25 cellular contexts compared by ENCODE assay signal in the genomic region with DNA sequence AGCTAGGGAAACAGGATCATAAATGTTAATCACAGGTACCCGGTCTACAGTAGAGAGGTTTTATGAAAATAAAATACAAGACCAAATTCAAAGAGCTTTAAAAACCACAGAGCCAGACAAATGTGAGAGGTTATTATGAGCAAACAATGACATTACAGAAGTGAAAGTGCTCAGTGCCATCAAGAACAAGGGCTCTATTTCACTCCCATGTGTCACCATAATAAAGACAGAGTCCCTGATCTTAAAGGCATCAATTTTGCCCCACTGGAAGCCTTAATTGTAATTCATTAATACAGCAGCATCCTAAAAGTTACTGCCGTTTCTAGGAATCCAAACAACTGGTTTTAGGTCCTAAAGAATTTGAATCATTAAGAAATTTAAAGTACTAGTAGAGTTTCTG. TPM values are rescaled to one million over a fixed set of nuclear protein-coding genes. Genes with fewer than 3 reads are reported as not detected.
DNase-seq lines count a peak whose midpoint lies in the region; ATAC-seq, FAIRE-seq and TF ChIP-seq lines count a peak whose summit lies in the region.
"Had no signal": no experiment of that assay in that cellular context is flagged by ENCODE, and none has a peak within 500 bp of the region (broad histone marks: within the 10 kb centered on the region; RNA-seq: fewer than 3 reads in every experiment).

No MANE protein-coding gene starts in this region.

- POLR2A ChIA-PET in activated CD8-positive, alpha-beta T cell treated with anti-CD3 and anti-CD28 coated beads for 36 hours (lab: Charles Lee) = no interaction called here
- POLR2A ChIA-PET in activated CD8-positive, alpha-beta T cell treated with anti-CD3 and anti-CD28 coated beads, Interleukin-2, amount 10 ng/mL, durations not matched to agents 7 days and 5 days (lab: Charles Lee) = no interaction called here
- POLR2A ChIA-PET in endothelial cell of umbilical vein (lab: Charles Lee) = no interaction called here

- FAIRE-seq in endothelial cell of umbilical vein (lab: Jason Lieb, UNC) (peak; percentile 15), H54 (lab: Jason Lieb, UNC) (no peak)
- FAIRE-seq: A204.1, D721Med had no signal

- dilution Hi-C loops in endothelial cell of umbilical vein (cut with MboI; ENCODE audit: extremely low pct_ligation_motif_present, low sequenced_read_pairs) = no loop called here

- TF ChIP-seq POLR2A in endothelial cell of umbilical vein (IDR thresholded peaks at IDR 0.05; ENCODE audit: low read depth, low read length) (no peak), thyroid gland (IDR thresholded peaks at IDR 0.05) (no peak), H54 (IDR thresholded peaks at IDR 0.05; ENCODE audit: low read depth, low read length) (no peak)

- peaks cover 3% of the 10 kb centered on the region for H3K4me1 Mint-ChIP-seq in activated CD8-positive, alpha-beta T cell treated with anti-CD3 and anti-CD28 coated beads for 36 hours (ENCODE audit: low read depth)
- peaks cover 4% of the 10 kb centered on the region for H3K4me1 Mint-ChIP-seq in activated CD8-positive, alpha-beta T cell treated with anti-CD3 and anti-CD28 coated beads, Interleukin-2, amount 10 ng/mL, durations not matched to agents 7 days and 5 days (ENCODE audit: low read depth)

- H3K4me1 ChIP-seq in endothelial cell of umbilical vein (ENCODE audit: control insufficient read depth, extremely low read depth, insufficient read depth, low read length) = peaks cover 23% of the 10 kb centered on the region
- H3K4me1 ChIP-seq in thyroid gland = peaks cover 50 to 53% of the 10 kb centered on the region in 2 donors
- H3K4me1 ChIP-seq: foreskin keratinocyte had no signal

- H3K4me2 ChIP-seq in endothelial cell of umbilical vein (ENCODE audit: insufficient read depth, low read length) = no peak overlapping the region
- H3K4me2 ChIP-seq: SK-N-SH had no signal

- H3K27ac ChIP-seq in endothelial cell of umbilical vein (ENCODE audit: insufficient read depth, low read depth, low read length) = no peak overlapping the region
- H3K27ac ChIP-seq in thyroid gland = peak overlapping the region in 2 of 3 donors; percentile 88 to 94
- H3K27ac ChIP-seq: BLaER1 treated with 17β-estradiol and CSF1 and Interleukin-3, amounts not matched to agents 10 nM and 100 nM; brain microvascular endothelial cell; foreskin keratinocyte; ovary had no signal

- no peaks in the 10 kb centered on the region for H3K79me2 ChIP-seq in endothelial cell of umbilical vein (ENCODE audit: control insufficient read depth, insufficient read depth, low read length)

- no peak for DNase-seq in activated CD8-positive, alpha-beta T cell treated with anti-CD3 and anti-CD28 coated beads for 36 hours
- DNase-seq in activated CD8-positive, alpha-beta T cell treated with anti-CD3 and anti-CD28 coated beads, Interleukin-2, amount 10 ng/mL, durations not matched to agents 7 days and 5 days = no peak
- DNase-seq in NOMO-1 (lab: John Stamatoyannopoulos, UW; ENCODE audit: unreplicated experiment in 2 of 2) = peak; percentile 46 to 86
- DNase-seq in endothelial cell of umbilical vein (ENCODE audit: low read depth, low spot score) = no peak
- DNase-seq in thyroid gland = no peak
- DNase-seq in H54 (ENCODE audit: insufficient read length, low spot score) = no peak
- DNase-seq: brain microvascular endothelial cell, cortex of kidney, hypothalamus, KG1, naive B cell, NCI-H1092 treated with DMSO at 0.1 percent for 48 hours, NCI-H2171 treated with DMSO at 0.1 percent for 48 hours, ovary, SK-N-SH, T-helper 9 cell had no signal

- no peak overlapping the region for H3K4me3 Mint-ChIP-seq in activated CD8-positive, alpha-beta T cell treated with anti-CD3 and anti-CD28 coated beads for 36 hours
- H3K4me3 Mint-ChIP-seq in activated CD8-positive, alpha-beta T cell treated with anti-CD3 and anti-CD28 coated beads, Interleukin-2, amount 10 ng/mL, durations not matched to agents 7 days and 5 days = no peak overlapping the region
- H3K4me3 Mint-ChIP-seq: activated naive CD8-positive, alpha-beta T cell; activated T-helper 1 cell treated with anti-CD3 and anti-CD28 coated beads, Interleukin-12 subunit alpha, Interleukin-12 subunit beta, Interleukin-2, Interleukin-4 antibody, amounts not matched to agents 30 ng/mL and 10 ng/mL and 1 ng/mL, durations not matched to agents 14 hours and 24 hours and 36 hours; naive B cell had no signal

- BruUV-seq in endothelial cell of umbilical vein (replicated peaks; lab: Mats Ljungman, UMichigan) = no TSS peak

- peaks cover 13% of the 10 kb centered on the region for H3K36me3 Mint-ChIP-seq in activated CD8-positive, alpha-beta T cell treated with anti-CD3 and anti-CD28 coated beads for 36 hours (ENCODE audit: low read depth)
- peaks cover 28% of the 10 kb centered on the region for H3K36me3 Mint-ChIP-seq in activated CD8-positive, alpha-beta T cell treated with anti-CD3 and anti-CD28 coated beads, Interleukin-2, amount 10 ng/mL, durations not matched to agents 7 days and 5 days (ENCODE audit: low read depth)

- H3K9me1 ChIP-seq in endothelial cell of umbilical vein (replicated peaks; ENCODE audit: control insufficient read depth, extremely low read depth, insufficient read depth, low read length) = no peaks in the 10 kb centered on the region

- H3K27me3 Mint-ChIP-seq in activated CD8-positive, alpha-beta T cell treated with anti-CD3 and anti-CD28 coated beads for 36 hours = no peaks in the 10 kb centered on the region
- H3K27me3 Mint-ChIP-seq in activated CD8-positive, alpha-beta T cell treated with anti-CD3 and anti-CD28 coated beads, Interleukin-2, amount 10 ng/mL, durations not matched to agents 7 days and 5 days (ENCODE audit: low read depth) = no peaks in the 10 kb centered on the region
- H3K27me3 Mint-ChIP-seq: activated naive CD8-positive, alpha-beta T cell; naive B cell had no signal

- no peaks in the 10 kb centered on the region for H3K27me3 ChIP-seq in endothelial cell of umbilical vein (ENCODE audit: control insufficient read depth in 2 of 2, insufficient read depth in 2 of 2, low read length in 2 of 2)
- H3K27me3 ChIP-seq in thyroid gland = no peaks in the 10 kb centered on the region
- H3K27me3 ChIP-seq: BLaER1 treated with 17β-estradiol and CSF1 and Interleukin-3, amounts not matched to agents 10 nM and 100 nM; brain microvascular endothelial cell; foreskin keratinocyte; ovary had no signal

- WGBS in thyroid gland, 2 donors = 79 to 95% methylated on average over 2 of the region's 2 CpGs

- H2AFZ ChIP-seq in endothelial cell of umbilical vein (ENCODE audit: low read depth, low read length) = no peak overlapping the region

- peaks cover 0 to 5% of the 10 kb centered on the region in 2 experiments for H3K36me3 ChIP-seq in endothelial cell of umbilical vein (ENCODE audit: control insufficient read depth in 2 of 2, extremely low read depth in 1 of 2, insufficient read depth in 2 of 2, low read length in 2 of 2)
- H3K36me3 ChIP-seq in thyroid gland = no peaks in the 10 kb centered on the region
- H3K36me3 ChIP-seq: BLaER1 treated with 17β-estradiol and CSF1 and Interleukin-3, amounts not matched to agents 10 nM and 100 nM; ovary had no signal

- peak; percentile 27 for ATAC-seq in activated CD8-positive, alpha-beta T cell treated with anti-CD3 and anti-CD28 coated beads for 36 hours
- no peak for ATAC-seq in activated CD8-positive, alpha-beta T cell treated with anti-CD3 and anti-CD28 coated beads, Interleukin-2, amount 10 ng/mL, durations not matched to agents 7 days and 5 days
- no peak for ATAC-seq in HG03175 (IDR thresholded peaks at IDR 0.05; ENCODE audit: unreplicated experiment)
- ATAC-seq in GM21737 (IDR thresholded peaks at IDR 0.05; ENCODE audit: unreplicated experiment) = no peak
- ATAC-seq: activated CD4-positive, CD25-positive, alpha-beta regulatory T cell treated with anti-CD3 and anti-CD28 coated beads, Interleukin-2, amount 50 U/mL, for 24 hours had no signal

- no peak overlapping the region for H3K27ac Mint-ChIP-seq in activated CD8-positive, alpha-beta T cell treated with anti-CD3 and anti-CD28 coated beads for 36 hours
- H3K27ac Mint-ChIP-seq in activated CD8-positive, alpha-beta T cell treated with anti-CD3 and anti-CD28 coated beads, Interleukin-2, amount 10 ng/mL, durations not matched to agents 7 days and 5 days = no peak overlapping the region
- H3K27ac Mint-ChIP-seq: activated naive CD8-positive, alpha-beta T cell; activated T-helper 1 cell treated with anti-CD3 and anti-CD28 coated beads, Interleukin-12 subunit alpha, Interleukin-12 subunit beta, Interleukin-2, Interleukin-4 antibody, amounts not matched to agents 30 ng/mL and 10 ng/mL and 1 ng/mL, durations not matched to agents 14 hours and 24 hours and 36 hours had no signal

- no peaks in the 10 kb centered on the region for H4K20me1 ChIP-seq in endothelial cell of umbilical vein (replicated peaks; ENCODE audit: control insufficient read depth, extremely low read depth, insufficient read depth, low read length)
- H4K20me1 ChIP-seq: BLaER1 treated with 17β-estradiol and CSF1 and Interleukin-3, amounts not matched to agents 10 nM and 100 nM had no signal

- H3K9me3 ChIP-seq in endothelial cell of umbilical vein (replicated peaks; ENCODE audit: control insufficient read depth, insufficient read depth, low read length) (no peaks in the 10 kb centered on the region), thyroid gland (no peaks in the 10 kb centered on the region)
- H3K9me3 ChIP-seq: ovary, SK-N-SH had no signal

- H3K4me3 ChIP-seq in endothelial cell of umbilical vein (replicated peaks in 1 of 3; ENCODE audit: insufficient read depth in 1 of 3, low read depth in 1 of 3, low read length in 3 of 3) (no peak overlapping the region), thyroid gland (replicated peaks in 1 of 3) (no peak overlapping the region)
- H3K4me3 ChIP-seq: BLaER1 treated with 17β-estradiol and CSF1 and Interleukin-3, amounts not matched to agents 10 nM and 100 nM; ovary had no signal

- no peak overlapping the region for H3K9ac ChIP-seq in endothelial cell of umbilical vein (replicated peaks; ENCODE audit: extremely low read depth, insufficient read depth, low read length)
- H3K9ac ChIP-seq: BLaER1 treated with 17β-estradiol and CSF1 and Interleukin-3, amounts not matched to agents 10 nM and 100 nM; SK-N-SH had no signal

- no peak for TF ChIP-seq CTCF in activated CD8-positive, alpha-beta T cell treated with anti-CD3 and anti-CD28 coated beads for 36 hours (IDR thresholded peaks at IDR 0.05)
- TF ChIP-seq CTCF in endothelial cell of umbilical vein (IDR thresholded peaks at IDR 0.05; ENCODE audit: extremely low read depth in 1 of 2, insufficient read depth in 1 of 2, low read depth in 1 of 2, low read length in 2 of 2) (no peak), thyroid gland (IDR thresholded peaks at IDR 0.05) (no peak)

- intact Hi-C loops in activated CD8-positive, alpha-beta T cell treated with anti-CD3 and anti-CD28 coated beads for 36 hours (cut with micrococcal nuclease) = no loop called here
- intact Hi-C loops in endothelial cell of umbilical vein (cut with micrococcal nuclease) = no loop called here
- intact Hi-C loops in thyroid gland (cut with DNase I) = no loop called here

- CTCF ChIA-PET in activated CD8-positive, alpha-beta T cell treated with anti-CD3 and anti-CD28 coated beads for 36 hours (lab: Charles Lee) = interaction anchor here (0.6 to 1.3 kb wide), 2 partner anchors 8 to 253 kb away, joined by 3 to 8 read pairs; no protein-coding TSS in a partner anchor
- CTCF ChIA-PET in activated CD8-positive, alpha-beta T cell treated with anti-CD3 and anti-CD28 coated beads, Interleukin-2, amount 10 ng/mL, durations not matched to agents 7 days and 5 days (lab: Charles Lee) = interaction anchor here (0.7 kb wide), 1 partner anchor 8 kb away, joined by 4 read pairs; no protein-coding TSS in a partner anchor
- CTCF ChIA-PET in endothelial cell of umbilical vein (lab: Charles Lee) = interaction anchor here (0.7 to 1.8 kb wide), 6 partner anchors 8 to 254 kb away, joined by 3 to 15 read pairs (median 4); no protein-coding TSS in a partner anchor

- H3K9me3 Mint-ChIP-seq in activated CD8-positive, alpha-beta T cell treated with anti-CD3 and anti-CD28 coated beads for 36 hours = no peaks in the 10 kb centered on the region
- H3K9me3 Mint-ChIP-seq in activated CD8-positive, alpha-beta T cell treated with anti-CD3 and anti-CD28 coated beads, Interleukin-2, amount 10 ng/mL, durations not matched to agents 7 days and 5 days (ENCODE audit: insufficient read depth) = no peaks in the 10 kb centered on the region
- H3K9me3 Mint-ChIP-seq: activated T-helper 1 cell treated with anti-CD3 and anti-CD28 coated beads, Interleukin-12 subunit alpha, Interleukin-12 subunit beta, Interleukin-2, Interleukin-4 antibody, amounts not matched to agents 30 ng/mL and 10 ng/mL and 1 ng/mL, durations not matched to agents 14 hours and 24 hours and 36 hours; naive B cell had no signal

RNA-seq across cellular contexts. Expression of a gene that starts 43.7 kb away (rescaled TPM):
- total RNA-seq in activated CD8-positive, alpha-beta T cell treated with anti-CD3 and anti-CD28 coated beads for 36 hours = 1 to 10 TPM; 3.6 to 3.7 TPM
- 1 to 10 TPM; 6.1 to 6.2 TPM for total RNA-seq in activated CD8-positive, alpha-beta T cell treated with anti-CD3 and anti-CD28 coated beads, Interleukin-2, amount 10 ng/mL, durations not matched to agents 7 days and 5 days
- total RNA-seq in endothelial cell of umbilical vein = 11.6 and 13.6 TPM in 2 replicates
- 11.5 and 14.3 TPM in 2 replicates for polyA plus RNA-seq in endothelial cell of umbilical vein
- polyA plus RNA-seq in endothelial cell of umbilical vein (2011; cell fraction: cytosol; rRNA removed) = 2.1 and 2.5 TPM in 2 replicates
- 86.8 and 118 TPM in 2 replicates for polyA plus RNA-seq in endothelial cell of umbilical vein (2011; cell fraction: nucleus; rRNA removed)
- polyA plus RNA-seq in endothelial cell of umbilical vein (2012) = 1.4 and 2.0 TPM in 2 replicates
- polyA minus RNA-seq in endothelial cell of umbilical vein = 28.7 and 31.1 TPM in 2 replicates
- polyA minus RNA-seq in endothelial cell of umbilical vein (2011; cell fraction: cytosol; rRNA and poly(A)+ RNA removed) = not detected
- 30.6 and 36.2 TPM in 2 replicates for polyA minus RNA-seq in endothelial cell of umbilical vein (2011; cell fraction: nucleus; rRNA and poly(A)+ RNA removed)
- total RNA-seq in thyroid gland = 10 to 100 TPM in 2 of 4 donors, 1 to 10 TPM in 2; 4.0 to 13.4 (median 11.1) TPM

RNA-seq across cellular contexts. Expression of a gene that starts 52.1 kb away (rescaled TPM):
- total RNA-seq in activated CD8-positive, alpha-beta T cell treated with anti-CD3 and anti-CD28 coated beads for 36 hours = 1 to 10 TPM; 8.1 to 8.2 TPM
- 10 to 100 TPM; 18.6 to 18.9 TPM for total RNA-seq in activated CD8-positive, alpha-beta T cell treated with anti-CD3 and anti-CD28 coated beads, Interleukin-2, amount 10 ng/mL, durations not matched to agents 7 days and 5 days
- 28.7 and 36.3 TPM in 2 replicates for total RNA-seq in endothelial cell of umbilical vein
- 5.2 and 6.4 TPM in 2 replicates for polyA plus RNA-seq in endothelial cell of umbilical vein
- polyA plus RNA-seq in endothelial cell of umbilical vein (2011; cell fraction: cytosol; rRNA removed) = 3.5 and 3.9 TPM in 2 replicates
- polyA plus RNA-seq in endothelial cell of umbilical vein (2011; cell fraction: nucleus; rRNA removed) = 28.5 and 36.0 TPM in 2 replicates
- polyA plus RNA-seq in endothelial cell of umbilical vein (2012) = 5.4 and 11.6 TPM in 2 replicates
- 47.5 and 64.3 TPM in 2 replicates for polyA minus RNA-seq in endothelial cell of umbilical vein
- 14.1 TPM for polyA minus RNA-seq in endothelial cell of umbilical vein (2011; cell fraction: cytosol; rRNA and poly(A)+ RNA removed)
- 101 and 113 TPM in 2 replicates for polyA minus RNA-seq in endothelial cell of umbilical vein (2011; cell fraction: nucleus; rRNA and poly(A)+ RNA removed)
- total RNA-seq in thyroid gland = 10 to 100 TPM; 37.9 to 99.0 (median 67.4) TPM

Comparison
In these comparisons a context has a peak if more than half of its experiments do, and no peak if none do; other contexts are left out.
1. DNase-seq: peak in NOMO-1 (2 of 2); none in activated CD8-positive, alpha-beta T cell treated with anti-CD3 and anti-CD28 coated beads for 36 hours (single experiment), activated CD8-positive, alpha-beta T cell treated with anti-CD3 and anti-CD28 coated beads, Interleukin-2, amount 10 ng/mL, durations not matched to agents 7 days and 5 days (single experiment), endothelial cell of umbilical vein (single experiment), thyroid gland (0 of 2) and H54 (single experiment).